Comparison of ENCODE assay signal across 8 cellular contexts in genomic region chr17:44121997-44122824, GRCh38. TPM values are rescaled to one million over a fixed set of nuclear protein-coding genes. Genes with fewer than 3 reads are reported as not detected.
A peak's percentile ranks its signal among the peaks of the same experiment; 100 is the strongest.
DNase-seq lines count a peak whose midpoint lies in the region; ATAC-seq and TF ChIP-seq lines count a peak whose summit lies in the region.

No MANE protein-coding gene starts in this region.

- H3K27me3 Mint-ChIP-seq in central memory CD8-positive, alpha-beta T cell, result no peaks in the 10 kb centered on the region
- no peaks in the 10 kb centered on the region for H3K27me3 Mint-ChIP-seq in naive B cell

- peaks cover 56% of the 10 kb centered on the region for H3K4me1 Mint-ChIP-seq in central memory CD8-positive, alpha-beta T cell
- H3K4me1 Mint-ChIP-seq in naive B cell, result peaks cover 45 to 60% (median 59%) of the 10 kb centered on the region in 3 donors

- DNase-seq in AG09309 (ENCODE audit: low read depth) (no peak), Kasumi-1 (lab: John Stamatoyannopoulos, UW) (peak; percentile 20 to 35), naive B cell (no peak), 8988T (no peak), erythroblast (lab: John Stamatoyannopoulos, UW) (no peak)
- DNase-seq in central memory CD8-positive, alpha-beta T cell (ENCODE audit: low spot score in 2 of 2), result no peak

- TF ChIP-seq CTCF in AG09309 (IDR thresholded peaks at IDR 0.05; ENCODE audit: control insufficient read depth, insufficient read depth, low read depth, low read length, missing control alignments), result no peak

- H3K36me3 Mint-ChIP-seq in central memory CD8-positive, alpha-beta T cell (ENCODE audit: insufficient read depth), result peaks cover 15% of the 10 kb centered on the region
- no peaks in the 10 kb centered on the region for H3K36me3 Mint-ChIP-seq in naive B cell

- no peak for TF ChIP-seq POLR2A in erythroblast (IDR thresholded peaks at IDR 0.05; ENCODE audit: low read length)

- peak overlapping the region; percentile 82 for H3K4me3 ChIP-seq in AG09309 (ENCODE audit: control insufficient read depth, low read depth, low read length)

- peak overlapping the region; percentile 92 for H3K27ac Mint-ChIP-seq in central memory CD8-positive, alpha-beta T cell (ENCODE audit: low read depth)
- peak overlapping the region; percentile 89 to 99 (median 96) for H3K27ac Mint-ChIP-seq in naive B cell

- no peak for ATAC-seq in central memory CD8-positive, alpha-beta T cell (replicated peaks; ENCODE audit: extremely low read depth, poor library complexity, severe bottlenecking)
- ATAC-seq in naive B cell (ENCODE audit: low read depth in 2 of 2), result no peak
- ATAC-seq in HG02571 (IDR thresholded peaks at IDR 0.05; ENCODE audit: unreplicated experiment), result no peak
- ATAC-seq in GM21367 (IDR thresholded peaks at IDR 0.05; ENCODE audit: unreplicated experiment), result no peak

- H3K9me3 Mint-ChIP-seq in central memory CD8-positive, alpha-beta T cell, result no peaks in the 10 kb centered on the region
- H3K9me3 Mint-ChIP-seq in naive B cell, result no peaks in the 10 kb centered on the region

- H3K4me3 Mint-ChIP-seq in central memory CD8-positive, alpha-beta T cell, result peak overlapping the region; percentile 96
- H3K4me3 Mint-ChIP-seq in naive B cell, result peak overlapping the region; percentile 90 to 98 (median 96)

RNA-seq across cellular contexts. Expression of gene HDAC5, which starts 1.2 kb away (rescaled TPM):
- 10 to 100 TPM; 27.5 to 79.5 (median 41.2) TPM for polyA plus RNA-seq in naive B cell (ENCODE audit: low read depth in 6 of 6)

RNA-seq across cellular contexts. Expression of gene HROB, which starts 19.5 kb away (rescaled TPM):
- 1 to 10 TPM in 3 of 6 donors, under 1 TPM in 2, not detected in 1; 0.63 to 1.4 (median 1.2) TPM for polyA plus RNA-seq in naive B cell (ENCODE audit: low read depth in 6 of 6)

RNA-seq across cellular contexts. Expression of gene ASB16, which starts 48.3 kb away (rescaled TPM):
- polyA plus RNA-seq in naive B cell (ENCODE audit: low read depth in 6 of 6), result under 1 TPM in 4 of 6 donors, not detected in 2; 0.19 to 0.43 (median 0.31) TPM

RNA-seq across cellular contexts. Expression of gene G6PC3, which starts 51.7 kb away (rescaled TPM):
- polyA plus RNA-seq in naive B cell (ENCODE audit: low read depth in 6 of 6), result 10 to 100 TPM; 19.2 to 28.0 (median 24.6) TPM

RNA-seq across cellular contexts. Expression of gene LSM12, which starts 55.7 kb away (rescaled TPM):
- 10 to 100 TPM; 48.1 to 99.0 (median 80.5) TPM for polyA plus RNA-seq in naive B cell (ENCODE audit: low read depth in 6 of 6)

Comparison
In these comparisons a context has a peak if more than half of its experiments do, and no peak if none do; other contexts are left out.
1. DNase-seq: peak in Kasumi-1 (2 of 2); none in AG09309 (single experiment), central memory CD8-positive, alpha-beta T cell (0 of 2), naive B cell (single experiment), 8988T (single experiment) and erythroblast (0 of 2).